ENCODE assay signal across 8 cellular contexts in the genomic region with DNA sequence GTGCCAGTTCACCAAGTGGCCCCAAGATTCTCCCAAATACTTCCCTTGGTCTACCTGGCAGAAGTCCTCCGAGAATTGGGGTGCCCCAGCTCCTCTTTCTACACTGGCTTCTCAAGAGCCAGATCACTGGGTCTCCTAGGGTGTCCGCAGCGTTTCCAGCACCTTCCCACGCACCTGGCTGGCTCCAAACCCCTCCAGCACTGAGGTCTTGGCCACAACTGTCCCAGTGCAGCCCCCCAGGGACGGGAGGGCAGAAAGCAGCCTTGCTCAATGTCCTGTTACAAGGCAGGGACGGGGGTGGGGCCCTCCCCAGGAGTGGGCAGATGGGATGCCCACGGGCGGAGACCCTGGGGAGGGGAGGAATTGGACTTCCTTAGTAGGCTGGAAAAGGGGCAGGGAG. TPM values are rescaled to one million over a fixed set of nuclear protein-coding genes. Genes with fewer than 3 reads are reported as not detected.
DNase-seq lines count a peak whose midpoint lies in the region; ATAC-seq and TF ChIP-seq lines count a peak whose summit lies in the region.

No MANE protein-coding gene starts in this region.

- no peak for DNase-seq in natural killer cell treated with Interleukin-12 subunit alpha and Interleukin-12 subunit beta and Interleukin-15 and Interleukin-18, amount 100 ng/mL, for 72 hours (ENCODE audit: low spot score)
- DNase-seq in effector CD4-positive, alpha-beta T cell, result no peak
- no peak for DNase-seq in cortex of kidney (lab: John Stamatoyannopoulos, UW)

- no peaks in the 10 kb centered on the region for H4K20me1 ChIP-seq in KMS-11 (ENCODE audit: insufficient read depth)

- H3K4me1 Mint-ChIP-seq in dendritic cell treated with granulocyte-macrophage colony-stimulating factor and Interleukin-4, amounts not matched to agents 40 ng/mL and 50 ng/mL, for 4 days (ENCODE audit: low read depth), result peaks cover 64% of the 10 kb centered on the region
- H3K4me1 Mint-ChIP-seq in natural killer cell treated with Interleukin-12 subunit alpha and Interleukin-12 subunit beta and Interleukin-15 and Interleukin-18, amount 100 ng/mL, for 72 hours (ENCODE audit: low read depth in 2 of 2), result peaks cover 35 to 38% of the 10 kb centered on the region in 2 donors

- H3K9me3 Mint-ChIP-seq in dendritic cell treated with granulocyte-macrophage colony-stimulating factor and Interleukin-4, amounts not matched to agents 40 ng/mL and 50 ng/mL, for 4 days, result no peaks in the 10 kb centered on the region
- H3K9me3 Mint-ChIP-seq in natural killer cell treated with Interleukin-12 subunit alpha and Interleukin-12 subunit beta and Interleukin-15 and Interleukin-18, amount 100 ng/mL, for 72 hours, result no peaks in the 10 kb centered on the region

- H3K36me3 ChIP-seq in ACC112 (ENCODE audit: insufficient read depth, low read length) (0 out of 2 replicates have a peak, but pooled peaks cover 2% of the 10 kb centered on the region), KMS-11 (ENCODE audit: insufficient read depth) (no peaks in the 10 kb centered on the region)

- peak overlapping the region; percentile 77 for H3K4me3 Mint-ChIP-seq in dendritic cell treated with granulocyte-macrophage colony-stimulating factor and Interleukin-4, amounts not matched to agents 40 ng/mL and 50 ng/mL, for 4 days
- H3K4me3 Mint-ChIP-seq in natural killer cell treated with Interleukin-12 subunit alpha and Interleukin-12 subunit beta and Interleukin-15 and Interleukin-18, amount 100 ng/mL, for 72 hours, result peak overlapping the region; percentile 63

- H3K27me3 Mint-ChIP-seq in dendritic cell treated with granulocyte-macrophage colony-stimulating factor and Interleukin-4, amounts not matched to agents 40 ng/mL and 50 ng/mL, for 4 days, result peaks cover 46% of the 10 kb centered on the region
- H3K27me3 Mint-ChIP-seq in natural killer cell treated with Interleukin-12 subunit alpha and Interleukin-12 subunit beta and Interleukin-15 and Interleukin-18, amount 100 ng/mL, for 72 hours, result peaks cover 0 to 3% of the 10 kb centered on the region in 2 donors

- ATAC-seq in natural killer cell treated with Interleukin-12 subunit alpha and Interleukin-12 subunit beta and Interleukin-15 and Interleukin-18, amount 100 ng/mL, for 72 hours, result no peak
- no peak for ATAC-seq in GM21447 (IDR thresholded peaks at IDR 0.05; ENCODE audit: unreplicated experiment)
- ATAC-seq in GM21528 (IDR thresholded peaks at IDR 0.05; ENCODE audit: low FRiP score, unreplicated experiment), result no peak

- peaks cover 16% of the 10 kb centered on the region for H3K4me1 ChIP-seq in ACC112 (ENCODE audit: control insufficient read depth, insufficient read depth, low read length, unreplicated experiment)
- H3K4me1 ChIP-seq in KMS-11 (ENCODE audit: low read depth, poor library complexity, severe bottlenecking), result peaks cover 52% of the 10 kb centered on the region

- TF ChIP-seq CTCF in KMS-11 (conservative IDR thresholded peaks at IDR 0.05; ENCODE audit: low read depth, low read length), result no peak

- H2AFZ ChIP-seq in ACC112 (ENCODE audit: low read length, unreplicated experiment) (no peak overlapping the region), KMS-11 (ENCODE audit: low read depth) (peak overlapping the region; percentile 37; the same call in 1 of the 2 replicates)

- peak overlapping the region; percentile 36; the same call in 1 of the 2 replicates for H3K4me2 ChIP-seq in KMS-11

- intact Hi-C loops in dendritic cell treated with granulocyte-macrophage colony-stimulating factor and Interleukin-4, amounts not matched to agents 40 ng/mL and 50 ng/mL, for 4 days (cut with micrococcal nuclease), result no loop called here

- H3K79me2 ChIP-seq in ACC112 (ENCODE audit: control insufficient read depth, insufficient read depth, low read length, unreplicated experiment), result peaks cover 23% of the 10 kb centered on the region
- H3K79me2 ChIP-seq in KMS-11 (ENCODE audit: insufficient read depth, low read depth), result no peaks in the 10 kb centered on the region

- peak overlapping the region; percentile 73 for H3K27ac Mint-ChIP-seq in dendritic cell treated with granulocyte-macrophage colony-stimulating factor and Interleukin-4, amounts not matched to agents 40 ng/mL and 50 ng/mL, for 4 days
- no peak overlapping the region for H3K27ac Mint-ChIP-seq in natural killer cell treated with Interleukin-12 subunit alpha and Interleukin-12 subunit beta and Interleukin-15 and Interleukin-18, amount 100 ng/mL, for 72 hours

- H3K4me3 ChIP-seq in ACC112 (ENCODE audit: low read depth, low read length) (peak overlapping the region; percentile 99), KMS-11 (IDR thresholded peaks at IDR 0.05; ENCODE audit: insufficient read depth, low read depth, low read length) (no peak overlapping the region)

- H3K36me3 Mint-ChIP-seq in dendritic cell treated with granulocyte-macrophage colony-stimulating factor and Interleukin-4, amounts not matched to agents 40 ng/mL and 50 ng/mL, for 4 days (ENCODE audit: low read depth), result no peaks in the 10 kb centered on the region
- H3K36me3 Mint-ChIP-seq in natural killer cell treated with Interleukin-12 subunit alpha and Interleukin-12 subunit beta and Interleukin-15 and Interleukin-18, amount 100 ng/mL, for 72 hours, result no peaks in the 10 kb centered on the region

- H3K27me3 ChIP-seq in ACC112 (ENCODE audit: insufficient read depth, low read length) (no peaks in the 10 kb centered on the region), KMS-11 (ENCODE audit: insufficient read depth, low read depth) (no peaks in the 10 kb centered on the region)

- no peak overlapping the region; the same call in 1 of the 2 replicates for H3K9ac ChIP-seq in KMS-11

- H3K27ac ChIP-seq in ACC112 (ENCODE audit: low read depth, low read length), result no peak overlapping the region
- no peak overlapping the region for H3K27ac ChIP-seq in KMS-11

RNA-seq across cellular contexts. Expression of gene ECE1, which starts 1.1 kb away (rescaled TPM):
- 10 to 100 TPM; 33.7 to 53.9 TPM for total RNA-seq in natural killer cell treated with Interleukin-12 subunit alpha and Interleukin-12 subunit beta and Interleukin-15 and Interleukin-18, amount 100 ng/mL, for 72 hours
